Comparison of ENCODE assay signal across 23 cellular contexts in genomic region chr7:24974026-24974832, GRCh38.
"Had no signal": no experiment of that assay in that cellular context is flagged by ENCODE, and none has a peak within 500 bp of the region (broad histone marks: within the 10 kb centered on the region; RNA-seq: fewer than 3 reads in every experiment).

No MANE protein-coding gene starts in this region.

- H3K4me3 ChIP-seq: adrenal gland, esophagus muscularis mucosa, left ventricle myocardium inferior, tibial nerve, uterus had no signal

- H3K36me3 Mint-ChIP-seq: naive B cell had no signal

- H3K27ac Mint-ChIP-seq: activated naive CD4-positive, alpha-beta T cell treated with anti-CD3 and anti-CD28 coated beads, Interleukin-2, amount 50 U/mL, for 72 hours; activated T-cell treated with anti-CD3 and anti-CD28 coated beads, Interleukin-2, amount 50 U/mL, for 72 hours; dendritic cell treated with granulocyte-macrophage colony-stimulating factor and Interleukin-4, amounts not matched to agents 40 ng/mL and 50 ng/mL, for 4 days; immature natural killer cell; naive B cell; progenitor cell of endocrine pancreas had no signal

- H3K27ac ChIP-seq: adrenal gland, esophagus muscularis mucosa, left ventricle myocardium inferior, tibial nerve, uterus had no signal

- H3K27me3 ChIP-seq: adrenal gland, esophagus muscularis mucosa, tibial nerve, uterus had no signal

- H3K9me3 ChIP-seq: adrenal gland, esophagus muscularis mucosa, left ventricle myocardium inferior, tibial nerve, uterus had no signal

- ATAC-seq: activated naive CD4-positive, alpha-beta T cell treated with anti-CD3 and anti-CD28 coated beads, Interleukin-2, amount 50 U/mL, for 72 hours; activated T-cell treated with anti-CD3 and anti-CD28 coated beads, Interleukin-2, amount 50 U/mL, for 72 hours; stimulated activated naive CD8-positive, alpha-beta T cell treated with anti-CD3 and anti-CD28 coated beads, Interleukin-15, Interleukin-2, amounts not matched to agents 100 U/mL and 50 U/mL, for 24 hours had no signal

- DNase-seq: activated CD4-positive, alpha-beta T cell treated with anti-CD3 and anti-CD28 coated beads, Interleukin-2, amount 50 U/mL, for 1 hour; activated CD4-positive, CD25-positive, alpha-beta regulatory T cell treated with anti-CD3 and anti-CD28 coated beads, Interleukin-2, amount 50 U/mL, for 72 hours; activated CD8-positive, alpha-beta memory T cell treated with anti-CD3 and anti-CD28 coated beads, Interleukin-2, amount 50 U/mL, for 4 hours; activated effector memory CD4-positive, alpha-beta T cell treated with anti-CD3 and anti-CD28 coated beads, Interleukin-2, amount 50 U/mL, for 16 hours; activated T-cell treated with anti-CD3 and anti-CD28 coated beads, Interleukin-2, amount 50 U/mL, for 72 hours; adrenal gland; effector CD8-positive, alpha-beta T cell; immature natural killer cell; kidney glomerular epithelial cell; left ventricle myocardium inferior; mammary epithelial cell; naive B cell; stimulated activated CD4-positive, alpha-beta T cell treated with anti-CD3 and anti-CD28 coated beads, Interleukin-2, amount 100 ng/mL, for 24 hours; stimulated activated naive CD8-positive, alpha-beta T cell treated with anti-CD3 and anti-CD28 coated beads, Interleukin-15, Interleukin-2, amounts not matched to agents 100 U/mL and 50 U/mL, for 24 hours; substantia nigra; T1000; uterus had no signal

- H3K27me3 Mint-ChIP-seq: naive B cell had no signal

- H3K4me3 Mint-ChIP-seq: activated T-cell treated with anti-CD3 and anti-CD28 coated beads, Interleukin-2, amount 50 U/mL, for 72 hours; dendritic cell treated with granulocyte-macrophage colony-stimulating factor and Interleukin-4, amounts not matched to agents 40 ng/mL and 50 ng/mL, for 4 days; immature natural killer cell; neural crest cell had no signal

- H3K4me1 ChIP-seq: uterus had no signal

- H3K9me3 Mint-ChIP-seq: activated naive CD4-positive, alpha-beta T cell treated with anti-CD3 and anti-CD28 coated beads, Interleukin-2, amount 50 U/mL, for 72 hours; activated T-cell treated with anti-CD3 and anti-CD28 coated beads, Interleukin-2, amount 50 U/mL, for 72 hours; dendritic cell treated with granulocyte-macrophage colony-stimulating factor and Interleukin-4, amounts not matched to agents 40 ng/mL and 50 ng/mL, for 4 days; immature natural killer cell; naive B cell; neural crest cell had no signal

- H3K36me3 ChIP-seq: adrenal gland, esophagus muscularis mucosa, left ventricle myocardium inferior, tibial nerve, uterus had no signal
